Comparison of ENCODE assay signal across 1 cellular context in the genomic region with DNA sequence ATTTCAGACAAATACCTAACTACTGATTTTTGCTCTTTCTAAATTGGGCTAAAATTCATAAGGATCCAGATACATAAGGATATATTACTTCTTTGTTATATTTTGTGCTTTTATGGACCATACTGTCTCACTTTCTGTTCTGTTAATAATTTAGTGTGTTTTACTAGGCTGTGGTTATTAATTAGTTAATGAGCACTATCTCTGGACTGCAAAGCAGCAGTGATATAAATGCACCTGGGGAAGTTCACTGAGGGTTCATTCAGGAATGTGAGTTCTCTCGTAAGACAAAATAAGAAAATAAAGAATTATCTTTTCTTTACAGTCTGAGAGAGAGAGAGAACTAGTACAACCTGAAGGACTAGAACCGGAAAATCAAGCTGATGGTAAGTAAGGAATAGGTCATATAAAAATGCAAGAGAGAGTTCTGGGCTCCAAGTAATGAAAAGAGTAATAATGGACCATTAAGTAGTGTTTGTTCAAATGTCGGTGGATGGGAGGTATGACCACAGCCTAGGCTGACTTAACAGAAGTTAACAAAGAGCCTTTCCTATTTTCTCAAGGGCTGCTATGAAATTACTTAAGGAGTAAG.
TF ChIP-seq lines count a peak whose summit lies in the region.

No MANE protein-coding gene starts in this region.

TF ChIP-seq in GM12878, 131 proteins besides CTCF, POLR2A, EP300 and RAD21:
- TF ChIP-seq DPF2 (IDR thresholded peaks at IDR 0.05) (no peak), MTA2 (IDR thresholded peaks at IDR 0.05; ENCODE audit: low read depth) (peak; percentile 69)
TF ChIP-seq in GM12878: peak in this region for 1.
